Comparison of ENCODE assay signal across 8 cellular contexts in genomic region chr14:104976198-104977007, GRCh38. TPM values are rescaled to one million over a fixed set of nuclear protein-coding genes. Genes with fewer than 3 reads are reported as not detected.
DNase-seq lines count a peak whose midpoint lies in the region; ATAC-seq, FAIRE-seq and TF ChIP-seq lines count a peak whose summit lies in the region.

No MANE protein-coding gene starts in this region.

- no peak overlapping the region for H3K27ac Mint-ChIP-seq in activated B cell treated with CpG ODN at 0.5 μM for 24 hours

- H3K36me3 Mint-ChIP-seq in activated B cell treated with CpG ODN at 0.5 μM for 24 hours (ENCODE audit: low read depth): no peaks in the 10 kb centered on the region

- no peaks in the 10 kb centered on the region for H3K36me3 ChIP-seq in keratinocyte (ENCODE audit: control insufficient read depth in 2 of 2, extremely low read depth in 1 of 2, insufficient read depth in 2 of 2, low read length in 2 of 2)

- H3K9me1 ChIP-seq in keratinocyte (ENCODE audit: control insufficient read depth, extremely low read depth, insufficient read depth, low read length): no peaks in the 10 kb centered on the region

- POLR2A ChIA-PET in activated B cell treated with CpG ODN at 0.5 μM for 24 hours (lab: Charles Lee): interaction anchor here (0.9 kb wide), 1 partner anchor 111 kb away, joined by 9 read pairs; no protein-coding TSS in a partner anchor

- H3K27me3 Mint-ChIP-seq in activated B cell treated with CpG ODN at 0.5 μM for 24 hours: peaks cover 21% of the 10 kb centered on the region

- peak overlapping the region; percentile 69 for H3K4me3 Mint-ChIP-seq in activated B cell treated with CpG ODN at 0.5 μM for 24 hours

- intact Hi-C loops in activated B cell treated with CpG ODN at 0.5 μM for 24 hours (cut with micrococcal nuclease): loop anchor here (1.0 to 2.0 kb wide), 4 partner anchors 69 to 376 kb away; no protein-coding TSS in a partner anchor

- no peak for TF ChIP-seq CTCF in activated B cell treated with CpG ODN at 0.5 μM for 24 hours (IDR thresholded peaks at IDR 0.05)
- TF ChIP-seq CTCF in keratinocyte (optimal IDR thresholded peaks at IDR 0.05 in 1 of 3, IDR thresholded peaks at IDR 0.05 in 1 of 3, conservative IDR thresholded peaks at IDR 0.05 in 1 of 3; ENCODE audit: extremely low read depth in 1 of 3, insufficient read depth in 2 of 3, low read length in 3 of 3): peak in 2 of 3 experiments; percentile 83 to 97

- H3K4me2 ChIP-seq in keratinocyte (ENCODE audit: control insufficient read depth, extremely low read depth, insufficient read depth, low read depth, low read length): peak overlapping the region; percentile 78

- H3K27me3 ChIP-seq in keratinocyte (ENCODE audit: control insufficient read depth, extremely low read depth, insufficient read depth, low read length): no peaks in the 10 kb centered on the region

- H3K9me3 Mint-ChIP-seq in activated B cell treated with CpG ODN at 0.5 μM for 24 hours: no peaks in the 10 kb centered on the region

- no peak overlapping the region for H3K9ac ChIP-seq in keratinocyte (ENCODE audit: control insufficient read depth, extremely low read depth, insufficient read depth, low read length)

- ATAC-seq in GM19395 (IDR thresholded peaks at IDR 0.05; ENCODE audit: unreplicated experiment) (peak; percentile 57), activated B cell treated with CpG ODN at 0.5 μM for 24 hours (ENCODE audit: low read depth) (peak; percentile 85), HG02678 (IDR thresholded peaks at IDR 0.05; ENCODE audit: unreplicated experiment) (no peak)

- peaks cover 3% of the 10 kb centered on the region for H4K20me1 ChIP-seq in keratinocyte (ENCODE audit: control insufficient read depth, extremely low read depth, insufficient read depth, low read length)

- peak; percentile 71 for FAIRE-seq in keratinocyte (lab: Jason Lieb, UNC)

- dilution Hi-C loops in keratinocyte (cut with MboI; ENCODE audit: extremely low pct_ligation_motif_present, low sequenced_read_pairs): no loop called here

- in situ Hi-C loops in T47D (cut with HindIII; ENCODE audit: low pct_unique_long_range_greater_than_20kb, low sequenced_read_pairs): no loop called here

- H3K4me1 Mint-ChIP-seq in activated B cell treated with CpG ODN at 0.5 μM for 24 hours: peaks cover 14% of the 10 kb centered on the region

- DNase-seq in AG20443 (ENCODE audit: low spot score) (peak; percentile 75), NCI-H2107 treated with DMSO at 0.1 percent for 48 hours (lab: John Stamatoyannopoulos, UW; ENCODE audit: unreplicated experiment) (peak; percentile 31), activated B cell treated with CpG ODN at 0.5 μM for 24 hours (peak; percentile 86), T47D (ENCODE audit: low read depth in 1 of 2, low spot score in 1 of 2) (peak; percentile 84 to 93), keratinocyte (ENCODE audit: low read depth, low spot score) (no peak)
- peak; percentile 85 for DNase-seq in stimulated activated CD4-positive, alpha-beta T cell treated with anti-CD3 and anti-CD28 coated beads, Interleukin-1b, Interleukin-23, amount 100 ng/mL, for 48 hours

- H3K27ac ChIP-seq in keratinocyte (ENCODE audit: control insufficient read depth, insufficient read depth, low read length): no peak overlapping the region

- peaks cover 14% of the 10 kb centered on the region for H3K79me2 ChIP-seq in keratinocyte (ENCODE audit: control insufficient read depth, insufficient read depth, low read length)

- no peaks in the 10 kb centered on the region for H3K9me3 ChIP-seq in keratinocyte (ENCODE audit: control insufficient read depth, low read depth, low read length)

- peaks cover 51% of the 10 kb centered on the region for H3K4me1 ChIP-seq in keratinocyte (ENCODE audit: control insufficient read depth, extremely low read depth, insufficient read depth, low read length)

- CTCF ChIA-PET in activated B cell treated with CpG ODN at 0.5 μM for 24 hours (lab: Charles Lee): interaction anchor here (0.9 to 5.3 kb wide), 8 partner anchors 8 to 110 kb away, joined by 3 to 71 read pairs (median 4); no protein-coding TSS in a partner anchor

- H2AFZ ChIP-seq in keratinocyte (ENCODE audit: control insufficient read depth, low read length): no peak overlapping the region

- peak overlapping the region; percentile 65 to 86 (median 82) for H3K4me3 ChIP-seq in keratinocyte (ENCODE audit: control insufficient read depth in 2 of 3, extremely low read depth in 1 of 3, insufficient read depth in 2 of 3, low read depth in 1 of 3, low read length in 3 of 3)

RNA-seq across cellular contexts. Expression of gene AHNAK2, which starts 1.8 kb away (rescaled TPM):
- total RNA-seq in activated B cell treated with CpG ODN at 0.5 μM for 24 hours: not detected in 2 replicates
- 142 to 198 TPM (median 164 TPM) in 3 replicates for polyA plus RNA-seq in keratinocyte
- polyA plus RNA-seq in keratinocyte (2011; ENCODE audit: low read depth): 725 TPM
- polyA plus RNA-seq in keratinocyte (2011; cell fraction: cytosol; rRNA removed): 78.9 and 92.5 TPM in 2 replicates
- 988 and 1,021 TPM in 2 replicates for polyA plus RNA-seq in keratinocyte (2011; cell fraction: nucleus; rRNA removed)
- 289 and 443 TPM in 2 replicates for polyA plus RNA-seq in keratinocyte (2012; ENCODE audit: low replicate concordance)
- polyA minus RNA-seq in keratinocyte: 622 to 721 TPM (median 625 TPM) in 3 replicates
- polyA minus RNA-seq in keratinocyte (2011; cell fraction: cytosol; rRNA and poly(A)+ RNA removed): 342 TPM
- polyA minus RNA-seq in keratinocyte (2011; cell fraction: nucleus; rRNA and poly(A)+ RNA removed): 1,549 and 2,078 TPM in 2 replicates

RNA-seq across cellular contexts. Expression of gene CLBA1, which starts 9.2 kb away (rescaled TPM):
- 2.7 and 3.9 TPM in 2 replicates for total RNA-seq in activated B cell treated with CpG ODN at 0.5 μM for 24 hours
- polyA plus RNA-seq in keratinocyte: 8.6 to 11.7 TPM (median 9.1 TPM) in 3 replicates
- 3.3 TPM for polyA plus RNA-seq in keratinocyte (2011; ENCODE audit: low read depth)
- polyA plus RNA-seq in keratinocyte (2011; cell fraction: cytosol; rRNA removed): 8.1 and 9.8 TPM in 2 replicates
- 22.6 and 24.3 TPM in 2 replicates for polyA plus RNA-seq in keratinocyte (2011; cell fraction: nucleus; rRNA removed)
- polyA plus RNA-seq in keratinocyte (2012; ENCODE audit: low replicate concordance): 10.3 and 10.9 TPM in 2 replicates
- polyA minus RNA-seq in keratinocyte: 5.1 to 5.2 TPM (median 5.1 TPM) in 3 replicates
- 6.5 TPM for polyA minus RNA-seq in keratinocyte (2011; cell fraction: cytosol; rRNA and poly(A)+ RNA removed)
- 7.3 and 15.5 TPM in 2 replicates for polyA minus RNA-seq in keratinocyte (2011; cell fraction: nucleus; rRNA and poly(A)+ RNA removed)

RNA-seq across cellular contexts. Expression of gene CDCA4, which starts 44.5 kb away (rescaled TPM):
- total RNA-seq in activated B cell treated with CpG ODN at 0.5 μM for 24 hours: 11.7 and 13.6 TPM in 2 replicates
- polyA plus RNA-seq in keratinocyte: 29.8 to 48.7 TPM (median 35.7 TPM) in 3 replicates
- polyA plus RNA-seq in keratinocyte (2011; ENCODE audit: low read depth): 5.3 TPM
- polyA plus RNA-seq in keratinocyte (2011; cell fraction: cytosol; rRNA removed): 22.7 and 31.2 TPM in 2 replicates
- polyA plus RNA-seq in keratinocyte (2011; cell fraction: nucleus; rRNA removed): 30.3 and 36.4 TPM in 2 replicates
- polyA plus RNA-seq in keratinocyte (2012; ENCODE audit: low replicate concordance): 15.0 and 47.2 TPM in 2 replicates
- 21.6 to 29.0 TPM (median 28.1 TPM) in 3 replicates for polyA minus RNA-seq in keratinocyte
- 44.7 TPM for polyA minus RNA-seq in keratinocyte (2011; cell fraction: cytosol; rRNA and poly(A)+ RNA removed)
- 20.9 and 27.0 TPM in 2 replicates for polyA minus RNA-seq in keratinocyte (2011; cell fraction: nucleus; rRNA and poly(A)+ RNA removed)

RNA-seq across cellular contexts. Expression of gene PLD4, which starts 51.7 kb away (rescaled TPM):
- total RNA-seq in activated B cell treated with CpG ODN at 0.5 μM for 24 hours: 458 and 473 TPM in 2 replicates
- polyA plus RNA-seq in keratinocyte: 0.01 TPM in 1 of 3 replicates, not detected in the others
- not detected for polyA plus RNA-seq in keratinocyte (2011; ENCODE audit: low read depth)
- polyA plus RNA-seq in keratinocyte (2011; cell fraction: cytosol; rRNA removed): not detected in 2 replicates
- polyA plus RNA-seq in keratinocyte (2011; cell fraction: nucleus; rRNA removed): not detected in 2 replicates
- polyA plus RNA-seq in keratinocyte (2012; ENCODE audit: low replicate concordance): 0.87 TPM in 1 of 2 replicates, not detected in the other
- 0.07 TPM in 1 of 3 replicates, not detected in the others for polyA minus RNA-seq in keratinocyte
- not detected for polyA minus RNA-seq in keratinocyte (2011; cell fraction: cytosol; rRNA and poly(A)+ RNA removed)
- polyA minus RNA-seq in keratinocyte (2011; cell fraction: nucleus; rRNA and poly(A)+ RNA removed): not detected in 2 replicates
